ENCODE assay signal across 8 cellular contexts in genomic region chr10:119306514-119306951, GRCh38.
DNase-seq lines count a peak whose midpoint lies in the region; ATAC-seq, FAIRE-seq and TF ChIP-seq lines count a peak whose summit lies in the region.

No MANE protein-coding gene starts in this region.

- no peak for TF ChIP-seq EP300 in K562 (IDR thresholded peaks at IDR 0.05; ENCODE audit: low read length)

- no peak for FAIRE-seq in K562 (lab: Jason Lieb, UNC)

- H3K4me1 Mint-ChIP-seq in T-helper 17 cell (peaks cover 43% of the 10 kb centered on the region), nephron (peaks cover 6% of the 10 kb centered on the region)

- TF ChIP-seq RAD21 in K562 (CRISPR knock-in tag; conservative IDR thresholded peaks at IDR 0.05 in 1 of 2, IDR thresholded peaks at IDR 0.05 in 1 of 2), result peak; percentile 12 to 41; a peak in 2 of 4 replicates

- no peaks in the 10 kb centered on the region for H3K9me3 Mint-ChIP-seq in nephron

- peak in 2 of 12 donors; percentile 9 to 16 for TF ChIP-seq CTCF in heart left ventricle (IDR thresholded peaks at IDR 0.05)
- TF ChIP-seq CTCF in K562 (IDR thresholded peaks at IDR 0.05 in 2 of 3, conservative IDR thresholded peaks at IDR 0.05 in 1 of 3; ENCODE audit: insufficient read depth in 2 of 3, low read depth in 1 of 3, low read length in 3 of 3), result peak; percentile 57 to 79 (median 61)
- no peak for TF ChIP-seq CTCF in nephron (IDR thresholded peaks at IDR 0.05; ENCODE audit: unreplicated experiment in 3 of 3)

- no peak for TF ChIP-seq POLR2A in heart left ventricle (IDR thresholded peaks at IDR 0.05)
- no peak for TF ChIP-seq POLR2A in K562 (conservative IDR thresholded peaks at IDR 0.05)

- in situ Hi-C loops in K562 (cut with MboI), result no loop called here

- intact Hi-C loops in heart left ventricle (cut with DNase I) (loop anchor here in 1 of 10 donors (10.0 kb wide), 1 partner anchor 108 kb away; no protein-coding TSS in a partner anchor), cardiac septum (cut with DNase I) (no loop called here), K562 (cut with micrococcal nuclease) (no loop called here), aorta (cut with DNase I) (no loop called here)

- peak overlapping the region in 8 of 12 donors; percentile 25 to 89 (median 53) for H3K27ac ChIP-seq in heart left ventricle
- H3K27ac ChIP-seq in K562 (ENCODE audit: extremely low read depth, low read depth, low read length), result peak overlapping the region; percentile 86; the same call in 2 of the 3 replicates
- H3K27ac ChIP-seq in aorta (ENCODE audit: low read depth in 1 of 2, low read length in 2 of 2), result peak overlapping the region; percentile 15 to 80

- H3K27me3 Mint-ChIP-seq in T-helper 17 cell (peaks cover 9% of the 10 kb centered on the region), nephron (ENCODE audit: low read depth) (peaks cover 3% of the 10 kb centered on the region)

- no TSS peak for BruUV-seq in K562 (replicated peaks; lab: Mats Ljungman, UMichigan)

- peak overlapping the region; percentile 96 for H3K27ac Mint-ChIP-seq in T-helper 17 cell
- H3K27ac Mint-ChIP-seq in nephron, result peak overlapping the region in 2 of 3 experiments; percentile 32 to 51

- H3K9me1 ChIP-seq in K562 (ENCODE audit: control insufficient read depth, insufficient read depth, low read length), result no peaks in the 10 kb centered on the region

- peak overlapping the region; percentile 91 for H2AFZ ChIP-seq in K562 (ENCODE audit: low read depth, low read length)

- ATAC-seq in heart left ventricle (peak in 3 of 4 donors; percentile 2 to 41 (median 7)), HG03175 (IDR thresholded peaks at IDR 0.05; ENCODE audit: unreplicated experiment) (peak; percentile 76), T-helper 17 cell (peak; percentile 87), K562 (peak; percentile 89), aorta (ENCODE audit: low FRiP score) (peak; percentile 2)

- H3K4me3 Mint-ChIP-seq in T-helper 17 cell, result peak overlapping the region; percentile 91
- no peak overlapping the region for H3K4me3 Mint-ChIP-seq in nephron

- H3K4me1 ChIP-seq in heart left ventricle (peaks cover 0 to 83% (median 57%) of the 10 kb centered on the region in 12 donors), K562 (replicated peaks in 1 of 2; ENCODE audit: control insufficient read depth in 2 of 2, insufficient read depth in 2 of 2, low read length in 2 of 2) (peaks cover 13 to 16% of the 10 kb centered on the region in 2 experiments; a peak in 4 of 5 replicates), aorta (ENCODE audit: control insufficient read depth in 1 of 2, insufficient read depth in 2 of 2, low read length in 2 of 2) (peaks cover 3 to 6% of the 10 kb centered on the region in 2 donors)

- H3K9me3 ChIP-seq in heart left ventricle, result no peaks in the 10 kb centered on the region
- no peaks in the 10 kb centered on the region for H3K9me3 ChIP-seq in T-helper 17 cell (ENCODE audit: control insufficient read depth, low read length, poor library complexity, severe bottlenecking)
- no peaks in the 10 kb centered on the region for H3K9me3 ChIP-seq in K562 (replicated peaks; ENCODE audit: control insufficient read depth, insufficient read depth, low read depth, low read length)
- no peaks in the 10 kb centered on the region for H3K9me3 ChIP-seq in aorta (ENCODE audit: control insufficient read depth, low read length)

- WGBS in heart left ventricle, 4 donors, result 47 to 72% (median 63%) methylated on average over 7 to 9 of the region's 9 CpGs
- 0% methylated on average over 2 of the region's 9 CpGs for WGBS in K562 (ENCODE audit: insufficient coverage, low coverage, missing lambda C conversion rate)
- 35% methylated on average over 9 of the region's 9 CpGs for WGBS in aorta, 2 donors

- H3K79me2 ChIP-seq in K562 (ENCODE audit: control insufficient read depth, insufficient read depth, low read length), result no peaks in the 10 kb centered on the region

- peak overlapping the region; percentile 74 for H3K4me2 ChIP-seq in K562 (ENCODE audit: insufficient read depth, low read length)

- H3K36me3 Mint-ChIP-seq in T-helper 17 cell (ENCODE audit: low read depth), result no peaks in the 10 kb centered on the region
- H3K36me3 Mint-ChIP-seq in nephron (ENCODE audit: low read depth), result no peaks in the 10 kb centered on the region

- H3K36me3 ChIP-seq in heart left ventricle, result no peaks in the 10 kb centered on the region
- no peaks in the 10 kb centered on the region for H3K36me3 ChIP-seq in K562 (ENCODE audit: control insufficient read depth, insufficient read depth, low read length)
- no peaks in the 10 kb centered on the region for H3K36me3 ChIP-seq in aorta (ENCODE audit: control insufficient read depth in 1 of 2, insufficient read depth in 2 of 2, low read length in 1 of 2)

- POLR2A ChIA-PET in K562 (lab: Yijun Ruan, JAX), result interaction anchor here (0.8 kb wide), 1 partner anchor 17 kb away, joined by 3 read pairs; no protein-coding TSS in a partner anchor

- H3K27me3 ChIP-seq in heart left ventricle, result no peaks in the 10 kb centered on the region
- no peaks in the 10 kb centered on the region for H3K27me3 ChIP-seq in K562 (ENCODE audit: control insufficient read depth in 2 of 2, insufficient read depth in 2 of 2, low read length in 2 of 2)
- no peaks in the 10 kb centered on the region for H3K27me3 ChIP-seq in aorta (ENCODE audit: control insufficient read depth in 1 of 2, insufficient read depth in 2 of 2, low read length in 1 of 2)

- H3K4me3 ChIP-seq in heart left ventricle (peak overlapping the region in 2 of 12 donors; percentile 13 to 35), K562 (no peak overlapping the region), aorta (ENCODE audit: low read length in 2 of 2) (no peak overlapping the region)

- peak overlapping the region; percentile 62 to 67; a peak in 3 of 4 replicates for H3K9ac ChIP-seq in K562 (ENCODE audit: insufficient read depth in 1 of 2, low read depth in 2 of 2, low read length in 2 of 2)

- H4K20me1 ChIP-seq in K562 (replicated peaks; ENCODE audit: control insufficient read depth, insufficient read depth, low read length), result no peaks in the 10 kb centered on the region

- DNase-seq in heart left ventricle (peak in 2 of 5 donors; percentile 27 to 67), cardiac septum (ENCODE audit: low spot score) (no peak), T-helper 17 cell (peak; percentile 52 to 67 (median 57)), K562 (ENCODE audit: extremely low read depth in 1 of 4, low spot score in 3 of 4) (peak; percentile 49 to 60 (median 50)), aorta (no peak), nucleus accumbens (lab: John Stamatoyannopoulos, UW) (no peak)

- CTCF ChIA-PET in K562 (lab: Yijun Ruan, JAX; ENCODE audit: low intra/inter-chr PET ratio), result interaction anchor here (0.6 kb wide), 1 partner anchor 103 kb away, joined by 3 read pairs; no protein-coding TSS in a partner anchor

TF ChIP-seq in K562, 482 proteins besides CTCF, POLR2A, EP300 and RAD21 (continues in another document):
- TF ChIP-seq NRF1 (conservative IDR thresholded peaks at IDR 0.05 in 1 of 2, IDR thresholded peaks at IDR 0.05 in 1 of 2), result peak; percentile 41 to 57; a peak in 3 of 4 replicates
- TF ChIP-seq ETV5 (CRISPR knock-in tag; IDR thresholded peaks at IDR 0.05; ENCODE audit: low read depth), result 0 out of 2 replicates have a peak, but pooled peaks have one; percentile 3
- no peak for TF ChIP-seq HCFC1 (IDR thresholded peaks at IDR 0.05; ENCODE audit: low read depth, low read length)
- peak; percentile 57 for TF ChIP-seq JUND (IDR thresholded peaks at IDR 0.05; ENCODE audit: borderline replicate concordance, low read depth, low read length)
- no peak for TF ChIP-seq JUND (tag; IDR thresholded peaks at IDR 0.05; ENCODE audit: borderline replicate concordance, low read depth, low read length)
- no peak for TF ChIP-seq E2F5 (CRISPR knock-in tag; IDR thresholded peaks at IDR 0.05)
- 0 out of 2 replicates have a peak, but pooled peaks have one; percentile 4 for TF ChIP-seq MAX (CRISPR knock-in tag; IDR thresholded peaks at IDR 0.05)
- no peak for TF ChIP-seq KDM5B (IDR thresholded peaks at IDR 0.05; ENCODE audit: insufficient replicate concordance, low read depth, low read length)
- TF ChIP-seq SPI1 (IDR thresholded peaks at IDR 0.05; ENCODE audit: borderline replicate concordance, low read depth, low read length), result peak; percentile 85
- TF ChIP-seq RCOR1 (IDR thresholded peaks at IDR 0.05; ENCODE audit: borderline replicate concordance in 1 of 2, low read depth in 2 of 2, low read length in 2 of 2), result 0 out of 4 replicates have a peak, but pooled peaks of 1 of the 2 experiments have one; percentile 26
- no peak for TF ChIP-seq ZC3H11A (IDR thresholded peaks at IDR 0.05; ENCODE audit: low read depth, low read length)
- TF ChIP-seq CTBP1 (IDR thresholded peaks at IDR 0.05; ENCODE audit: borderline replicate concordance), result 0 out of 2 replicates have a peak, but pooled peaks have one; percentile 13
- 0 out of 2 replicates have a peak, but pooled peaks have one; percentile 7 for TF ChIP-seq SMC3 (conservative IDR thresholded peaks at IDR 0.05; ENCODE audit: insufficient read depth, low read depth, low read length)
- peak; percentile 98 for TF ChIP-seq ZNF263 (CRISPR knock-in tag; IDR thresholded peaks at IDR 0.05; ENCODE audit: borderline replicate concordance)
- TF ChIP-seq ZEB2 (IDR thresholded peaks at IDR 0.05), result 0 out of 2 replicates have a peak, but pooled peaks have one; percentile 39
- 0 out of 2 replicates have a peak, but pooled peaks have one; percentile 6 for TF ChIP-seq GATA2 (CRISPR knock-in tag; IDR thresholded peaks at IDR 0.05)
- TF ChIP-seq RBM34 (IDR thresholded peaks at IDR 0.05; ENCODE audit: borderline replicate concordance, insufficient read depth, low read length), result no peak
- TF ChIP-seq ZBTB8A (IDR thresholded peaks at IDR 0.05; ENCODE audit: partially characterized antibody), result no peak
- TF ChIP-seq ZNF584 (CRISPR knock-in tag; IDR thresholded peaks at IDR 0.05; ENCODE audit: low read depth), result no peak

Comparison
In these comparisons a context has a peak if more than half of its experiments do, and no peak if none do; other contexts are left out.
1. ATAC-seq: peak in every context shown above with its lines; median percentile 89 in K562; 87 in T-helper 17 cell; 76 in HG03175; 7 in heart left ventricle; 2 in aorta.
2. DNase-seq: peak in T-helper 17 cell (3 of 3) and K562 (4 of 4); none in cardiac septum (single experiment), aorta (0 of 2) and nucleus accumbens (0 of 56).
3. CTCF ChIP-seq: peak in K562 (3 of 3); none in nephron (0 of 3).
4. Peak in every context shown above with its lines, with median percentiles within 50 percentile points of each other: H3K27ac ChIP-seq.